1 cellular context compared by ENCODE assay signal in the genomic region with DNA sequence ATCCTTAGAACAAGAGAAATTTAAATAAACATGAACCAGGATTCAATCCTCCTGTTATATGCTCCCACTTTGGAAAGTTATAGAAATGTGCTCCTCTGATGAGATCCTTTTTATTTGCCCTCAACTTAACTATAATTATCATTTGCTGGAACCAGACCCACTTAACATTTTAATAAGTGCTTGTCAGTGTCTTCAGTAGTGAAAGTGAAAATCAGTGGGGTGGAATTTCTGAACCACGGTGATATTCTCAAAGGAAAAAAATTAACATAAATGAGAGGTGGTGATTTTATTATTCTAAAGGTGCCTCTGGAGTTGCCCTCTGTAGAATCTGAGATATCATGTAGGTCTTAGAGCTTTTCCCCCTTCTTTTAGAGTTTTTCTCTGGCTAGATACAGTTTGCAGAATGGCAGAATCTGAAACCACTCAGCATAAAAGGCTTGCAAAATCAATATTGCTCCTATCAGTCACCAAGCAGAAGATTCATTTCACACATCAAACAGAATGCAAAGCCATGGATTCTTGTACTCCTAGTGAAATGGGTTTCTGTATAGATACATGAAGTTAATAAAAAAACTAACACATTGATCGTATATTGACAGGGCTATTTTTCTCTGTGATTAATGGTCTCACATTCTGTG.
A peak's percentile ranks its signal among the peaks of the same experiment; 100 is the strongest.
TF ChIP-seq lines count a peak whose summit lies in the region.

No MANE protein-coding gene starts in this region.

TF ChIP-seq in liver, 16 proteins besides CTCF, POLR2A, EP300 and RAD21 (continued from another document):
- TF ChIP-seq, protein P1, sequence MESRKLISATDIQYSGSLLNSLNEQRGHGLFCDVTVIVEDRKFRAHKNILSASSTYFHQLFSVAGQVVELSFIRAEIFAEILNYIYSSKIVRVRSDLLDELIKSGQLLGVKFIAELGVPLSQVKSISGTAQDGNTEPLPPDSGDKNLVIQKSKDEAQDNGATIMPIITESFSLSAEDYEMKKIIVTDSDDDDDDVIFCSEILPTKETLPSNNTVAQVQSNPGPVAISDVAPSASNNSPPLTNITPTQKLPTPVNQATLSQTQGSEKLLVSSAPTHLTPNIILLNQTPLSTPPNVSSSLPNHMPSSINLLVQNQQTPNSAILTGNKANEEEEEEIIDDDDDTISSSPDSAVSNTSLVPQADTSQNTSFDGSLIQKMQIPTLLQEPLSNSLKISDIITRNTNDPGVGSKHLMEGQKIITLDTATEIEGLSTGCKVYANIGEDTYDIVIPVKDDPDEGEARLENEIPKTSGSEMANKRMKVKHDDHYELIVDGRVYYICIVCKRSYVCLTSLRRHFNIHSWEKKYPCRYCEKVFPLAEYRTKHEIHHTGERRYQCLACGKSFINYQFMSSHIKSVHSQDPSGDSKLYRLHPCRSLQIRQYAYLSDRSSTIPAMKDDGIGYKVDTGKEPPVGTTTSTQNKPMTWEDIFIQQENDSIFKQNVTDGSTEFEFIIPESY (IDR thresholded peaks at IDR 0.05), result no peak
- TF ChIP-seq YY1 (IDR thresholded peaks at IDR 0.05), result peak; percentile 28
